Comparison of ENCODE assay signal across 8 cellular contexts in the genomic region with DNA sequence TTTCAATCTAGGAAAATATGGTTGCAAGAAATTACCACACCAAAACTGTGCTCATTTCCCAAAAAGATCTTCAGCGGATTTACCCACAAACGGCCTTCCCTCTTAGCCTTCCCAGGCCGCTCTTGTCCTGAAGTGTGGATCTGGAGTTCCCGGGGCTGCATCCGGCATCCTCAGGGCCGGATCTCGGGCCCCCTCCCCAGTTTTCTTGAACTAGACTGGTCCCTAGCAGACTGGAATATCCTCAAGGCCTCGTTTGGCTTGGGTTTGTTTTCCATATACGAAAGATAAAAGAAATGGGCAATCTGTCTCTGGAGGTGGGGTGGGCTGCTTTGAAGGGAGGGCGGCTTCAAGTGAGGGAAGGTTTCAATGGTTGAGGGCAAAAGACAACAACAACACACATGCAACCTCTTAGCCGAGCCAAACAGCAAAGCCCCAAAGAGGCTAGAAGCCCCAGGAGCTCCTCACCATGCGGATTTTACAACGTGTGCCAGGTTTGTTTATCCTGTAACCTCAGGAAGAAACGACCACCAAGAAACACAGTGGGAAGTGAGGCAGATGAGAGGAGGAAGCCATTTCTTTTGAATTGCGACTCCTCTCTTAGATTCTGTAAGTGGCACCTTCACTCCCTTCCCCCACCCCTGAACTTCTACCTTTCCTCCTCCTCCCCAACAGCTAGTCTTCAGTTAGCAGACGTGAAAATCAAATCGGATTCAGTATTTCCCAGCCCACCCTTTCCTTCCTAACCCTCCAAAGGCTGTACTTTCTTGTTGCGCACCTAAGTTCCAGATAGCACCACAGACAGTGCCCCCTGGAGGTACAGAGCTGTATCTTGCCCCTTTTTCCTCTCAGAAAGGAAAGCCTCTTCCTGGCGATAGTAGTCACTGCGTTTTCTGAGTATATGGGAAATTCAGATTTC. TPM values are rescaled to one million over a fixed set of nuclear protein-coding genes. Genes with fewer than 3 reads are reported as not detected.
A peak's percentile ranks its signal among the peaks of the same experiment; 100 is the strongest.
DNase-seq lines count a peak whose midpoint lies in the region; ATAC-seq and TF ChIP-seq lines count a peak whose summit lies in the region.

No MANE protein-coding gene starts in this region.

- ATAC-seq in GM21360 (IDR thresholded peaks at IDR 0.05; ENCODE audit: unreplicated experiment): peak; percentile 44

- no peaks in the 10 kb centered on the region for H4K20me1 ChIP-seq in KMS-11 (ENCODE audit: insufficient read depth)

- H3K27me3 ChIP-seq in KMS-11 (ENCODE audit: insufficient read depth, low read depth): no peaks in the 10 kb centered on the region

- no peak overlapping the region for H3K4me3 ChIP-seq in KMS-11 (IDR thresholded peaks at IDR 0.05; ENCODE audit: insufficient read depth, low read depth, low read length)
- no peak overlapping the region for H3K4me3 ChIP-seq in fibroblast of the aortic adventitia (ENCODE audit: low read depth, low read length)

- H3K27ac Mint-ChIP-seq in CD14-positive monocyte: no peak overlapping the region
- H3K27ac Mint-ChIP-seq in activated naive CD4-positive, alpha-beta T cell treated with anti-CD3 and anti-CD28 coated beads, Interleukin-2, amount 10 ng/mL, durations not matched to agents 7 days and 5 days: no peak overlapping the region

- peaks cover 0 to 4% of the 10 kb centered on the region in 2 donors for H3K36me3 Mint-ChIP-seq in CD14-positive monocyte
- H3K36me3 Mint-ChIP-seq in activated naive CD4-positive, alpha-beta T cell treated with anti-CD3 and anti-CD28 coated beads, Interleukin-2, amount 10 ng/mL, durations not matched to agents 7 days and 5 days: no peaks in the 10 kb centered on the region

- DNase-seq in CD14-positive monocyte (ENCODE audit: low spot score): no peak
- DNase-seq in fibroblast of the aortic adventitia (ENCODE audit: low read depth): no peak
- no peak for DNase-seq in OCI-M2 (lab: John Stamatoyannopoulos, UW; ENCODE audit: unreplicated experiment)
- no peak for DNase-seq in T-helper 1 cell
- DNase-seq in KG1 (lab: John Stamatoyannopoulos, UW): no peak
- DNase-seq in activated naive CD4-positive, alpha-beta T cell treated with anti-CD3 and anti-CD28 coated beads, Interleukin-2, amount 10 ng/mL, durations not matched to agents 7 days and 5 days: no peak

- peaks cover 0 to 17% (median 6%) of the 10 kb centered on the region in 7 donors for H3K9me3 Mint-ChIP-seq in CD14-positive monocyte
- H3K9me3 Mint-ChIP-seq in activated naive CD4-positive, alpha-beta T cell treated with anti-CD3 and anti-CD28 coated beads, Interleukin-2, amount 10 ng/mL, durations not matched to agents 7 days and 5 days: no peaks in the 10 kb centered on the region

- TF ChIP-seq CTCF in CD14-positive monocyte (IDR thresholded peaks at IDR 0.05) (peak; percentile 31), KMS-11 (conservative IDR thresholded peaks at IDR 0.05; ENCODE audit: low read depth, low read length) (peak; percentile 74), fibroblast of the aortic adventitia (IDR thresholded peaks at IDR 0.05; ENCODE audit: insufficient read depth, low read length) (peak; percentile 34)

- peaks cover 19% of the 10 kb centered on the region for H3K4me1 ChIP-seq in KMS-11 (ENCODE audit: low read depth, poor library complexity, severe bottlenecking)

- CTCF ChIA-PET in activated naive CD4-positive, alpha-beta T cell treated with anti-CD3 and anti-CD28 coated beads, Interleukin-2, amount 10 ng/mL, durations not matched to agents 7 days and 5 days (lab: Charles Lee): no interaction called here

- no peaks in the 10 kb centered on the region for H3K79me2 ChIP-seq in KMS-11 (ENCODE audit: insufficient read depth, low read depth)

- no peak overlapping the region for H3K27ac ChIP-seq in KMS-11

- no peak overlapping the region for H3K4me2 ChIP-seq in KMS-11

- no peak overlapping the region for H2AFZ ChIP-seq in KMS-11 (ENCODE audit: low read depth)

- peak overlapping the region in 1 of 2 donors; percentile 46 for H3K4me3 Mint-ChIP-seq in CD14-positive monocyte
- H3K4me3 Mint-ChIP-seq in activated naive CD4-positive, alpha-beta T cell treated with anti-CD3 and anti-CD28 coated beads, Interleukin-2, amount 10 ng/mL, durations not matched to agents 7 days and 5 days: no peak overlapping the region

- H3K4me1 Mint-ChIP-seq in CD14-positive monocyte: peaks cover 21% of the 10 kb centered on the region
- no peaks in the 10 kb centered on the region for H3K4me1 Mint-ChIP-seq in activated naive CD4-positive, alpha-beta T cell treated with anti-CD3 and anti-CD28 coated beads, Interleukin-2, amount 10 ng/mL, durations not matched to agents 7 days and 5 days

- H3K9ac ChIP-seq in KMS-11: no peak overlapping the region

- peaks cover 51 to 80% (median 61%) of the 10 kb centered on the region in 3 donors for H3K27me3 Mint-ChIP-seq in CD14-positive monocyte (ENCODE audit: low read depth in 3 of 3)
- H3K27me3 Mint-ChIP-seq in activated naive CD4-positive, alpha-beta T cell treated with anti-CD3 and anti-CD28 coated beads, Interleukin-2, amount 10 ng/mL, durations not matched to agents 7 days and 5 days: peaks cover 45% of the 10 kb centered on the region

- intact Hi-C loops in CD14-positive monocyte (cut with micrococcal nuclease): no loop called here

- H3K36me3 ChIP-seq in KMS-11 (ENCODE audit: insufficient read depth): no peaks in the 10 kb centered on the region

RNA-seq across cellular contexts. Expression of gene MYF6, which starts 2.6 kb away (rescaled TPM):
- not detected for polyA plus RNA-seq in CD14-positive monocyte
- not detected in 2 replicates for total RNA-seq in fibroblast of the aortic adventitia (ENCODE audit: low replicate concordance)

RNA-seq across cellular contexts. Expression of gene MYF5, which starts 6.6 kb away (rescaled TPM):
- not detected for polyA plus RNA-seq in CD14-positive monocyte
- total RNA-seq in fibroblast of the aortic adventitia (ENCODE audit: low replicate concordance): not detected in 2 replicates
